Comparison of ENCODE assay signal across 12 cellular contexts in genomic region chr20:57003012-57003411, GRCh38.
"Had no signal": no experiment of that assay in that cellular context is flagged by ENCODE, and none has a peak within 500 bp of the region (broad histone marks: within the 10 kb centered on the region; RNA-seq: fewer than 3 reads in every experiment).

No MANE protein-coding gene starts in this region.

- H3K4me2 ChIP-seq: smooth muscle cell had no signal

- H3K4me1 ChIP-seq: thyroid gland had no signal

- ATAC-seq: naive thymus-derived CD4-positive, alpha-beta T cell; right cardiac atrium; stimulated activated effector memory CD8-positive, alpha-beta T cell treated with anti-CD3 and anti-CD28 coated beads, Interleukin-12 subunit alpha, Interleukin-12 subunit beta, amount 100 ng/mL, for 72 hours had no signal

- H3K4me3 ChIP-seq: cardiac muscle cell, esophagus squamous epithelium, smooth muscle cell, thyroid gland had no signal

- H3K27me3 ChIP-seq: cardiac muscle cell, thyroid gland had no signal

- H3K27ac ChIP-seq: cardiac muscle cell, esophagus squamous epithelium, thyroid gland had no signal

- DNase-seq: activated CD4-positive, alpha-beta memory T cell treated with anti-CD3 and anti-CD28 coated beads for 36 hours; activated naive CD4-positive, alpha-beta T cell treated with Interleukin-2 at 50 U/mL for 16 hours; activated T-cell treated with anti-CD3 and anti-CD28 coated beads, Interleukin-2, amount 50 U/mL, for 48 hours; esophagus squamous epithelium; foreskin fibroblast; naive thymus-derived CD4-positive, alpha-beta T cell; right cardiac atrium; T-helper 9 cell; thyroid gland had no signal

- H3K9me3 ChIP-seq: thyroid gland had no signal

- H3K36me3 ChIP-seq: cardiac muscle cell, esophagus squamous epithelium, thyroid gland had no signal
